10 cellular contexts compared by ENCODE assay signal in genomic region chr11:64765841-64766682, GRCh38. TPM values are rescaled to one million over a fixed set of nuclear protein-coding genes. Genes with fewer than 3 reads are reported as not detected.
A peak's percentile ranks its signal among the peaks of the same experiment; 100 is the strongest.
DNase-seq lines count a peak whose midpoint lies in the region; ATAC-seq and TF ChIP-seq lines count a peak whose summit lies in the region.
"Had no signal": no experiment of that assay in that cellular context is flagged by ENCODE, and none has a peak within 500 bp of the region (broad histone marks: within the 10 kb centered on the region; RNA-seq: fewer than 3 reads in every experiment).

No MANE protein-coding gene starts in this region.

- H3K27ac ChIP-seq in left lung (no peak overlapping the region), testis (peak overlapping the region; percentile 12 to 50), hepatocyte (no peak overlapping the region)
- H3K27ac ChIP-seq: PC-9 had no signal

- ATAC-seq in Right ventricle myocardium inferior (no peak), Right ventricle myocardium superior (ENCODE audit: poor library complexity) (no peak), left lung (no peak)

- no peak overlapping the region for H3K4me3 Mint-ChIP-seq in activated CD4-positive, alpha-beta memory T cell treated with anti-CD3 and anti-CD28 coated beads for 36 hours

- H3K27me3 Mint-ChIP-seq in activated CD4-positive, alpha-beta memory T cell treated with anti-CD3 and anti-CD28 coated beads for 36 hours, result no peaks in the 10 kb centered on the region

- no peak overlapping the region for H2AFZ ChIP-seq in hepatocyte
- H2AFZ ChIP-seq: PC-9 had no signal

- H3K79me2 ChIP-seq in hepatocyte, result peaks cover 37% of the 10 kb centered on the region

- H3K4me1 Mint-ChIP-seq in activated CD4-positive, alpha-beta memory T cell treated with anti-CD3 and anti-CD28 coated beads for 36 hours (ENCODE audit: low read depth), result peaks cover 82% of the 10 kb centered on the region

- H3K36me3 Mint-ChIP-seq in activated CD4-positive, alpha-beta memory T cell treated with anti-CD3 and anti-CD28 coated beads for 36 hours, result peaks cover 77% of the 10 kb centered on the region

- H4K20me1 ChIP-seq in hepatocyte (ENCODE audit: insufficient read depth, poor library complexity, severe bottlenecking), result peaks cover 83% of the 10 kb centered on the region

- intact Hi-C loops in Right ventricle myocardium inferior (cut with DNase I) (no loop called here), Right ventricle myocardium superior (cut with DNase I) (no loop called here), left lung (cut with DNase I) (no loop called here), testis (cut with DNase I; ENCODE audit: low total_unique reads) (no loop called here)
- intact Hi-C loops in activated CD4-positive, alpha-beta memory T cell treated with anti-CD3 and anti-CD28 coated beads for 36 hours (cut with micrococcal nuclease), result no loop called here

- WGBS in testis, 2 donors, result 65 to 67% methylated on average over 25 to 42 of the region's 42 CpGs
- WGBS in hepatocyte (ENCODE audit: low lambda C conversion rate, missing lambda C conversion rate), result 96% methylated on average over 25 of the region's 42 CpGs

- CTCF ChIA-PET in activated CD4-positive, alpha-beta memory T cell treated with anti-CD3 and anti-CD28 coated beads for 36 hours (lab: Charles Lee), result interaction anchor here (1.0 kb wide), 2 partner anchors 10 to 23 kb away, joined by 3 to 5 read pairs; no protein-coding TSS in a partner anchor

- TF ChIP-seq POLR2A in testis (IDR thresholded peaks at IDR 0.05), result no peak

- H3K36me3 ChIP-seq in left lung (peaks cover 20 to 92% of the 10 kb centered on the region in 2 donors), testis (ENCODE audit: low read depth, missing control alignments) (no peaks in the 10 kb centered on the region), hepatocyte (replicated peaks; ENCODE audit: insufficient read depth, low read depth) (peaks cover 6% of the 10 kb centered on the region)

- H3K9me3 ChIP-seq in left lung (no peaks in the 10 kb centered on the region), testis (no peaks in the 10 kb centered on the region), hepatocyte (ENCODE audit: low read depth) (no peaks in the 10 kb centered on the region)

- no peaks in the 10 kb centered on the region for H3K9me2 ChIP-seq in hepatocyte (replicated peaks; ENCODE audit: insufficient read depth)

- H3K4me2 ChIP-seq in hepatocyte, result no peak overlapping the region
- H3K4me2 ChIP-seq: PC-9 had no signal

- H3K27ac Mint-ChIP-seq in activated CD4-positive, alpha-beta memory T cell treated with anti-CD3 and anti-CD28 coated beads for 36 hours, result peak overlapping the region; percentile 51

- TF ChIP-seq CTCF in left lung (IDR thresholded peaks at IDR 0.05) (no peak), testis (IDR thresholded peaks at IDR 0.05) (no peak), hepatocyte (IDR thresholded peaks at IDR 0.05; ENCODE audit: poor library complexity) (no peak)

- DNase-seq in Right ventricle myocardium inferior (ENCODE audit: missing footprints) (peak; percentile 51), Right ventricle myocardium superior (no peak), left lung (peak; percentile 29 to 75), testis (no peak), NCI-H1436 (lab: John Stamatoyannopoulos, UW) (no peak), DMS79 (lab: John Stamatoyannopoulos, UW) (no peak), hepatocyte (ENCODE audit: low spot score) (no peak)
- DNase-seq in activated CD4-positive, alpha-beta memory T cell treated with anti-CD3 and anti-CD28 coated beads for 36 hours, result no peak
- DNase-seq: AML-193, PC-9 had no signal

- no peaks in the 10 kb centered on the region for H3K9me3 Mint-ChIP-seq in activated CD4-positive, alpha-beta memory T cell treated with anti-CD3 and anti-CD28 coated beads for 36 hours

- H3K27me3 ChIP-seq in left lung (no peaks in the 10 kb centered on the region), testis (no peaks in the 10 kb centered on the region), hepatocyte (no peaks in the 10 kb centered on the region)

- H3K4me1 ChIP-seq in left lung, result peaks cover 0 to 59% of the 10 kb centered on the region in 2 donors
- peaks cover 48% of the 10 kb centered on the region for H3K4me1 ChIP-seq in testis
- no peaks in the 10 kb centered on the region for H3K4me1 ChIP-seq in hepatocyte (ENCODE audit: insufficient read depth)

- H3K4me3 ChIP-seq in left lung (no peak overlapping the region), testis (no peak overlapping the region), hepatocyte (no peak overlapping the region)
- H3K4me3 ChIP-seq: PC-9 had no signal

- POLR2A ChIA-PET in activated CD4-positive, alpha-beta memory T cell treated with anti-CD3 and anti-CD28 coated beads for 36 hours (lab: Charles Lee), result interaction anchor here (0.9 kb wide), 1 partner anchor 9 kb away, joined by 5 read pairs; no protein-coding TSS in a partner anchor

RNA-seq across cellular contexts. Expression of gene PYGM, which starts 6.3 kb away (rescaled TPM):
- 179 TPM for total RNA-seq in Right ventricle myocardium inferior
- total RNA-seq in Right ventricle myocardium superior, result 183 TPM
- total RNA-seq in activated CD4-positive, alpha-beta memory T cell treated with anti-CD3 and anti-CD28 coated beads for 36 hours, result 1 to 10 TPM in 1 of 2 experiments, under 1 TPM in 1; 0.94 to 1.6 TPM
- total RNA-seq in left lung, result 1 to 10 TPM; 1.3 to 3.7 TPM
- total RNA-seq in testis, result 10 to 100 TPM; 12.1 to 14.4 TPM
- polyA plus RNA-seq in testis (ENCODE audit: insufficient read depth, low read depth, low replicate concordance), result 14.2 TPM
- 1.9 and 2.0 TPM in 2 replicates for total RNA-seq in hepatocyte
- 4.0 and 5.7 TPM in 2 replicates for polyA plus RNA-seq in hepatocyte

RNA-seq across cellular contexts. Expression of gene SF1, which starts 12.3 kb away (rescaled TPM):
- 172 TPM for total RNA-seq in Right ventricle myocardium inferior
- total RNA-seq in Right ventricle myocardium superior, result 182 TPM
- 100 to 1,000 TPM; 323 to 328 TPM for total RNA-seq in activated CD4-positive, alpha-beta memory T cell treated with anti-CD3 and anti-CD28 coated beads for 36 hours
- 100 to 1,000 TPM; 169 to 228 TPM for total RNA-seq in left lung
- total RNA-seq in testis, result 100 to 1,000 TPM; 431 to 499 TPM
- polyA plus RNA-seq in testis (ENCODE audit: insufficient read depth, low read depth, low replicate concordance), result 455 TPM
- 126 and 163 TPM in 2 replicates for total RNA-seq in hepatocyte
- 138 and 157 TPM in 2 replicates for polyA plus RNA-seq in hepatocyte

RNA-seq across cellular contexts. Expression of gene RASGRP2, which starts 22.1 kb away (rescaled TPM):
- total RNA-seq in Right ventricle myocardium inferior (46.8 TPM), Right ventricle myocardium superior (38.4 TPM), left lung (10 to 100 TPM; 10.8 to 35.3 TPM), testis (10 to 100 TPM; 24.0 to 26.3 TPM), hepatocyte (0.24 and 3.2 TPM in 2 replicates)
- 1 to 10 TPM; 7.5 to 8.2 TPM for total RNA-seq in activated CD4-positive, alpha-beta memory T cell treated with anti-CD3 and anti-CD28 coated beads for 36 hours
- polyA plus RNA-seq in testis (ENCODE audit: insufficient read depth, low read depth, low replicate concordance) (14.4 TPM), hepatocyte (0.10 and 3.6 TPM in 2 replicates)

RNA-seq across cellular contexts. Expression of gene MAP4K2, which starts 37.0 kb away (rescaled TPM):
- total RNA-seq in Right ventricle myocardium inferior (11.3 TPM), Right ventricle myocardium superior (7.7 TPM), left lung (10 to 100 TPM; 19.3 to 23.2 TPM), testis (10 to 100 TPM; 27.7 to 29.8 TPM), hepatocyte (7.8 and 23.5 TPM in 2 replicates)
- total RNA-seq in activated CD4-positive, alpha-beta memory T cell treated with anti-CD3 and anti-CD28 coated beads for 36 hours, result 10 to 100 TPM; 83.3 to 85.8 TPM
- polyA plus RNA-seq in testis (ENCODE audit: insufficient read depth, low read depth, low replicate concordance) (14.9 TPM), hepatocyte (9.0 and 13.2 TPM in 2 replicates)

RNA-seq across cellular contexts. Expression of gene NRXN2, which starts 43.1 kb away (rescaled TPM):
- total RNA-seq in Right ventricle myocardium inferior, result 1.9 TPM
- 0.86 TPM for total RNA-seq in Right ventricle myocardium superior
- under 1 TPM; 0.31 to 0.41 TPM for total RNA-seq in activated CD4-positive, alpha-beta memory T cell treated with anti-CD3 and anti-CD28 coated beads for 36 hours
- total RNA-seq in left lung, result 1 to 10 TPM; 3.5 to 7.9 TPM
- 10 to 100 TPM; 32.6 to 40.1 TPM for total RNA-seq in testis
- polyA plus RNA-seq in testis (ENCODE audit: insufficient read depth, low read depth, low replicate concordance), result 46.8 TPM
- total RNA-seq in hepatocyte, result 0.28 and 0.83 TPM in 2 replicates
- polyA plus RNA-seq in hepatocyte, result 1.7 and 2.8 TPM in 2 replicates
- total RNA-seq: PC-9 had no signal

Comparison
In these comparisons a context has a peak if more than half of its experiments do, and no peak if none do; other contexts are left out.
1. DNase-seq: peak in Right ventricle myocardium inferior (single experiment) and left lung (2 of 2); none in Right ventricle myocardium superior (single experiment), activated CD4-positive, alpha-beta memory T cell treated with anti-CD3 and anti-CD28 coated beads for 36 hours (single experiment), testis (single experiment), NCI-H1436 (single experiment), DMS79 (single experiment) and hepatocyte (single experiment).
2. H3K27ac ChIP-seq: peak in testis (2 of 2); none in left lung (0 of 2) and hepatocyte (single experiment).
3. RNA of gene PYGM, which starts 6.3 kb away (total RNA-seq): 183 TPM in Right ventricle myocardium superior (single experiment) and 179 TPM in Right ventricle myocardium inferior (single experiment); 12.1 to 14.4 TPM in testis, 1.3 to 3.7 TPM in left lung, 1.9 to 2.0 TPM in hepatocyte and 0.94 to 1.6 TPM in activated CD4-positive, alpha-beta memory T cell treated with anti-CD3 and anti-CD28 coated beads for 36 hours; every median in the first group is over 10 times any median in the second.